In genomic region chr6:28809947-28810654, GRCh38 we compare ENCODE assay signal across 9 cellular contexts.
DNase-seq lines count a peak whose midpoint lies in the region; ATAC-seq and TF ChIP-seq lines count a peak whose summit lies in the region.
"Had no signal": no experiment of that assay in that cellular context is flagged by ENCODE, and none has a peak within 500 bp of the region (broad histone marks: within the 10 kb centered on the region; RNA-seq: fewer than 3 reads in every experiment).

No MANE protein-coding gene starts in this region.

- no peaks in the 10 kb centered on the region for H3K36me3 ChIP-seq in effector memory CD4-positive, alpha-beta T cell (ENCODE audit: control insufficient read depth, insufficient read depth, low read length)

- peak; percentile 48 for DNase-seq in EL
- no peak for DNase-seq in activated naive CD8-positive, alpha-beta T cell treated with anti-CD3 and anti-CD28 coated beads, Interleukin-2, amount 50 U/mL, for 24 hours
- no peak for DNase-seq in mesothelial cell of epicardium (ENCODE audit: low spot score in 2 of 2, unreplicated experiment in 2 of 2)
- no peak for DNase-seq in effector memory CD4-positive, alpha-beta T cell
- DNase-seq in activated gamma-delta T cell treated with Interleukin-2 at 50 U/mL for 16 hours, result no peak

- TF ChIP-seq CTCF in mesothelial cell of epicardium (IDR thresholded peaks at IDR 0.05; ENCODE audit: unreplicated experiment), result no peak

- peaks cover 11 to 29% (median 27%) of the 10 kb centered on the region in 3 donors for H3K9me3 Mint-ChIP-seq in IgD-negative memory B cell
- H3K9me3 Mint-ChIP-seq in activated naive CD8-positive, alpha-beta T cell treated with anti-CD3 and anti-CD28 coated beads, Interleukin-2, amount 50 U/mL, for 24 hours, result peaks cover 44% of the 10 kb centered on the region
- no peaks in the 10 kb centered on the region for H3K9me3 Mint-ChIP-seq in mesothelial cell of epicardium

- H3K27ac Mint-ChIP-seq in IgD-negative memory B cell (peak overlapping the region; percentile 40 to 96 (median 92)), mesothelial cell of epicardium (no peak overlapping the region)
- H3K27ac Mint-ChIP-seq in activated naive CD8-positive, alpha-beta T cell treated with anti-CD3 and anti-CD28 coated beads, Interleukin-2, amount 50 U/mL, for 24 hours, result peak overlapping the region; percentile 61

- H3K4me1 Mint-ChIP-seq in IgD-negative memory B cell, result peaks cover 0 to 6% (median 4%) of the 10 kb centered on the region in 3 donors
- H3K4me1 Mint-ChIP-seq in activated naive CD8-positive, alpha-beta T cell treated with anti-CD3 and anti-CD28 coated beads, Interleukin-2, amount 50 U/mL, for 24 hours, result peaks cover 29% of the 10 kb centered on the region
- H3K4me1 Mint-ChIP-seq in mesothelial cell of epicardium, result peaks cover 14% of the 10 kb centered on the region

- no peak for ATAC-seq in activated naive CD8-positive, alpha-beta T cell treated with anti-CD3 and anti-CD28 coated beads, Interleukin-2, amount 50 U/mL, for 24 hours
- no peak for ATAC-seq in GM21390 (IDR thresholded peaks at IDR 0.05; ENCODE audit: unreplicated experiment)
- ATAC-seq in HG02884 (IDR thresholded peaks at IDR 0.05; ENCODE audit: unreplicated experiment), result no peak
- ATAC-seq: left lobe of liver had no signal

- no peak overlapping the region for H3K4me3 ChIP-seq in effector memory CD4-positive, alpha-beta T cell (ENCODE audit: insufficient read depth, low read depth, low read length, poor library complexity, severe bottlenecking)

- no peak overlapping the region for H3K27ac ChIP-seq in effector memory CD4-positive, alpha-beta T cell (ENCODE audit: insufficient read depth, low read length, poor library complexity, severe bottlenecking)

- no peaks in the 10 kb centered on the region for H3K36me3 Mint-ChIP-seq in IgD-negative memory B cell
- H3K36me3 Mint-ChIP-seq in activated naive CD8-positive, alpha-beta T cell treated with anti-CD3 and anti-CD28 coated beads, Interleukin-2, amount 50 U/mL, for 24 hours (ENCODE audit: low read depth), result peaks cover 23% of the 10 kb centered on the region
- peaks cover 2% of the 10 kb centered on the region for H3K36me3 Mint-ChIP-seq in mesothelial cell of epicardium

- H3K27me3 ChIP-seq in effector memory CD4-positive, alpha-beta T cell (replicated peaks; ENCODE audit: control insufficient read depth, insufficient read depth, low read length, poor library complexity, severe bottlenecking), result peaks cover 63% of the 10 kb centered on the region

- no peaks in the 10 kb centered on the region for H3K4me1 ChIP-seq in effector memory CD4-positive, alpha-beta T cell (ENCODE audit: control insufficient read depth, insufficient read depth, low read length, poor library complexity, severe bottlenecking)

- H3K4me3 Mint-ChIP-seq in IgD-negative memory B cell, result peak overlapping the region; percentile 28 to 81 (median 64)
- H3K4me3 Mint-ChIP-seq in activated naive CD8-positive, alpha-beta T cell treated with anti-CD3 and anti-CD28 coated beads, Interleukin-2, amount 50 U/mL, for 24 hours, result peak overlapping the region; percentile 22
- H3K4me3 Mint-ChIP-seq in mesothelial cell of epicardium, result peak overlapping the region; percentile 52

- H3K27me3 Mint-ChIP-seq in IgD-negative memory B cell (peaks cover 74% of the 10 kb centered on the region), mesothelial cell of epicardium (ENCODE audit: low read depth) (peaks cover 95% of the 10 kb centered on the region)
- H3K27me3 Mint-ChIP-seq in activated naive CD8-positive, alpha-beta T cell treated with anti-CD3 and anti-CD28 coated beads, Interleukin-2, amount 50 U/mL, for 24 hours, result peaks cover 93% of the 10 kb centered on the region

- H3K9me3 ChIP-seq in effector memory CD4-positive, alpha-beta T cell (ENCODE audit: control insufficient read depth, low read length), result no peaks in the 10 kb centered on the region
